In genomic region chr20:50122763-50123162, GRCh38 we compare ENCODE assay signal across 2 cellular contexts.
A peak's percentile ranks its signal among the peaks of the same experiment; 100 is the strongest.
TF ChIP-seq lines count a peak whose summit lies in the region.

No MANE protein-coding gene starts in this region.

TF ChIP-seq in GM12878, 131 proteins besides CTCF, POLR2A, EP300 and RAD21:
- TF ChIP-seq RUNX3 (IDR thresholded peaks at IDR 0.05; ENCODE audit: low read length): no peak
- TF ChIP-seq POLR2AphosphoS5 (IDR thresholded peaks at IDR 0.05; ENCODE audit: low read length): 0 out of 2 replicates have a peak, but pooled peaks have one; percentile 2
- TF ChIP-seq JUND (IDR thresholded peaks at IDR 0.05; ENCODE audit: low read depth, low read length): no peak
- TF ChIP-seq GABPA (IDR thresholded peaks at IDR 0.05; ENCODE audit: low read depth): no peak
- no peak for TF ChIP-seq EZH2 (IDR thresholded peaks at IDR 0.05; ENCODE audit: borderline replicate concordance, control insufficient read depth, low read depth, low read length)
- TF ChIP-seq WRNIP1 (IDR thresholded peaks at IDR 0.05; ENCODE audit: borderline replicate concordance, low read depth, low read length): no peak
- no peak for TF ChIP-seq NR2C2 (IDR thresholded peaks at IDR 0.05; ENCODE audit: borderline replicate concordance, control insufficient read depth, insufficient read length, low read depth)
- TF ChIP-seq, protein P1, sequence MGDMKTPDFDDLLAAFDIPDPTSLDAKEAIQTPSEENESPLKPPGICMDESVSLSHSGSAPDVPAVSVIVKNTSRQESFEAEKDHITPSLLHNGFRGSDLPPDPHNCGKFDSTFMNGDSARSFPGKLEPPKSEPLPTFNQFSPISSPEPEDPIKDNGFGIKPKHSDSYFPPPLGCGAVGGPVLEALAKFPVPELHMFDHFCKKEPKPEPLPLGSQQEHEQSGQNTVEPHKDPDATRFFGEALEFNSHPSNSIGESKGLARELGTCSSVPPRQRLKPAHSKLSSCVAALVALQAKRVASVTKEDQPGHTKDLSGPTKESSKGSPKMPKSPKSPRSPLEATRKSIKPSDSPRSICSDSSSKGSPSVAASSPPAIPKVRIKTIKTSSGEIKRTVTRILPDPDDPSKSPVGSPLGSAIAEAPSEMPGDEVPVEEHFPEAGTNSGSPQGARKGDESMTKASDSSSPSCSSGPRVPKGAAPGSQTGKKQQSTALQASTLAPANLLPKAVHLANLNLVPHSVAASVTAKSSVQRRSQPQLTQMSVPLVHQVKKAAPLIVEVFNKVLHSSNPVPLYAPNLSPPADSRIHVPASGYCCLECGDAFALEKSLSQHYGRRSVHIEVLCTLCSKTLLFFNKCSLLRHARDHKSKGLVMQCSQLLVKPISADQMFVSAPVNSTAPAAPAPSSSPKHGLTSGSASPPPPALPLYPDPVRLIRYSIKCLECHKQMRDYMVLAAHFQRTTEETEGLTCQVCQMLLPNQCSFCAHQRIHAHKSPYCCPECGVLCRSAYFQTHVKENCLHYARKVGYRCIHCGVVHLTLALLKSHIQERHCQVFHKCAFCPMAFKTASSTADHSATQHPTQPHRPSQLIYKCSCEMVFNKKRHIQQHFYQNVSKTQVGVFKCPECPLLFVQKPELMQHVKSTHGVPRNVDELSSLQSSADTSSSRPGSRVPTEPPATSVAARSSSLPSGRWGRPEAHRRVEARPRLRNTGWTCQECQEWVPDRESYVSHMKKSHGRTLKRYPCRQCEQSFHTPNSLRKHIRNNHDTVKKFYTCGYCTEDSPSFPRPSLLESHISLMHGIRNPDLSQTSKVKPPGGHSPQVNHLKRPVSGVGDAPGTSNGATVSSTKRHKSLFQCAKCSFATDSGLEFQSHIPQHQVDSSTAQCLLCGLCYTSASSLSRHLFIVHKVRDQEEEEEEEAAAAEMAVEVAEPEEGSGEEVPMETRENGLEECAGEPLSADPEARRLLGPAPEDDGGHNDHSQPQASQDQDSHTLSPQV (IDR thresholded peaks at IDR 0.05): no peak

TF ChIP-seq in liver, 16 proteins besides CTCF, POLR2A, EP300 and RAD21:
- TF ChIP-seq MAX (IDR thresholded peaks at IDR 0.05) (no peak), NR2F2 (IDR thresholded peaks at IDR 0.05) (no peak), YY1 (IDR thresholded peaks at IDR 0.05) (no peak), SP1 (IDR thresholded peaks at IDR 0.05) (peak; percentile 54), TAF1 (conservative IDR thresholded peaks at IDR 0.05) (no peak), FOXA1 (IDR thresholded peaks at IDR 0.05) (no peak), HNF4G (IDR thresholded peaks at IDR 0.05) (peak; percentile 20), HNF4A (conservative IDR thresholded peaks at IDR 0.05) (peak; percentile 77 to 83), RXRA (IDR thresholded peaks at IDR 0.05) (peak; percentile 60 to 72), FOXA2 (IDR thresholded peaks at IDR 0.05) (no peak), GABPA (IDR thresholded peaks at IDR 0.05 in 1 of 2, conservative IDR thresholded peaks at IDR 0.05 in 1 of 2) (no peak), REST (IDR thresholded peaks at IDR 0.05) (no peak), JUND (IDR thresholded peaks at IDR 0.05) (no peak), EGR1 (IDR thresholded peaks at IDR 0.05; ENCODE audit: low read depth in 2 of 2) (no peak)
- TF ChIP-seq, protein P2, sequence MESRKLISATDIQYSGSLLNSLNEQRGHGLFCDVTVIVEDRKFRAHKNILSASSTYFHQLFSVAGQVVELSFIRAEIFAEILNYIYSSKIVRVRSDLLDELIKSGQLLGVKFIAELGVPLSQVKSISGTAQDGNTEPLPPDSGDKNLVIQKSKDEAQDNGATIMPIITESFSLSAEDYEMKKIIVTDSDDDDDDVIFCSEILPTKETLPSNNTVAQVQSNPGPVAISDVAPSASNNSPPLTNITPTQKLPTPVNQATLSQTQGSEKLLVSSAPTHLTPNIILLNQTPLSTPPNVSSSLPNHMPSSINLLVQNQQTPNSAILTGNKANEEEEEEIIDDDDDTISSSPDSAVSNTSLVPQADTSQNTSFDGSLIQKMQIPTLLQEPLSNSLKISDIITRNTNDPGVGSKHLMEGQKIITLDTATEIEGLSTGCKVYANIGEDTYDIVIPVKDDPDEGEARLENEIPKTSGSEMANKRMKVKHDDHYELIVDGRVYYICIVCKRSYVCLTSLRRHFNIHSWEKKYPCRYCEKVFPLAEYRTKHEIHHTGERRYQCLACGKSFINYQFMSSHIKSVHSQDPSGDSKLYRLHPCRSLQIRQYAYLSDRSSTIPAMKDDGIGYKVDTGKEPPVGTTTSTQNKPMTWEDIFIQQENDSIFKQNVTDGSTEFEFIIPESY (IDR thresholded peaks at IDR 0.05): no peak
- TF ChIP-seq, protein P3, sequence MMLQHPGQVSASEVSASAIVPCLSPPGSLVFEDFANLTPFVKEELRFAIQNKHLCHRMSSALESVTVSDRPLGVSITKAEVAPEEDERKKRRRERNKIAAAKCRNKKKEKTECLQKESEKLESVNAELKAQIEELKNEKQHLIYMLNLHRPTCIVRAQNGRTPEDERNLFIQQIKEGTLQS (IDR thresholded peaks at IDR 0.05): no peak
